In the genomic region with DNA sequence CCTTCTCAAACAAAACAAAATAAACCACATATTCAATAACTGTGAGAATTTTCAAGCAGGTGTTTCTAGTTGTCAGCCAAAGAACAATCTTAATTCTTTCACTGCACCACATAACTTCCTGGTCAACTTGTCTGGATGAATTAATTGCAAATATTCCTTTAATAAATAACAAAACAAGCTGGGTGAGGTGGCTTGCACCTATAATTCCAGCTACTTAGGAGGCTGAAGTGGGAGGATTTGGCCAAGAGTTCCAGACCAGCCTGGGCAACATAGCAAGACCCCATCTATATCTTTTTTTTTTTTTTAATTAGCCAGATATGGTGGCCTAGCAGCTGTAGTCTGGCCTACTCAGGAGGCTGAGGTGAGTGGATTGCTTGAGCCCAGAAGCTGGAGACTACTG, we compare ENCODE assay signal across 2 cellular contexts.
TF ChIP-seq lines count a peak whose summit lies in the region.

No MANE protein-coding gene starts in this region.

TF ChIP-seq in HEK293, 187 proteins besides CTCF, POLR2A, EP300 and RAD21:
- TF ChIP-seq, protein P1, sequence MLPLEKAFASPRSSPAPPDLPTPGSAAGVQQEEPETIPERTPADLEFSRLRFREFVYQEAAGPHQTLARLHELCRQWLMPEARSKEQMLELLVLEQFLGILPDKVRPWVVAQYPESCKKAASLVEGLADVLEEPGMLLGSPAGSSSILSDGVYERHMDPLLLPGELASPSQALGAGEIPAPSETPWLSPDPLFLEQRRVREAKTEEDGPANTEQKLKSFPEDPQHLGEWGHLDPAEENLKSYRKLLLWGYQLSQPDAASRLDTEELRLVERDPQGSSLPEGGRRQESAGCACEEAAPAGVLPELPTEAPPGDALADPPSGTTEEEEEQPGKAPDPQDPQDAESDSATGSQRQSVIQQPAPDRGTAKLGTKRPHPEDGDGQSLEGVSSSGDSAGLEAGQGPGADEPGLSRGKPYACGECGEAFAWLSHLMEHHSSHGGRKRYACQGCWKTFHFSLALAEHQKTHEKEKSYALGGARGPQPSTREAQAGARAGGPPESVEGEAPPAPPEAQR (tag by site-specific recombination; IDR thresholded peaks at IDR 0.05) = no peak
- TF ChIP-seq ZNF121 (tag by site-specific recombination; IDR thresholded peaks at IDR 0.05) (peak; percentile 91), PRDM1 (tag by site-specific recombination; IDR thresholded peaks at IDR 0.05) (no peak)
TF ChIP-seq in HEK293: peak in this region for 1.

TF ChIP-seq in K562, 482 proteins besides CTCF, POLR2A, EP300 and RAD21 (continued from another document):
- TF ChIP-seq, protein P2, sequence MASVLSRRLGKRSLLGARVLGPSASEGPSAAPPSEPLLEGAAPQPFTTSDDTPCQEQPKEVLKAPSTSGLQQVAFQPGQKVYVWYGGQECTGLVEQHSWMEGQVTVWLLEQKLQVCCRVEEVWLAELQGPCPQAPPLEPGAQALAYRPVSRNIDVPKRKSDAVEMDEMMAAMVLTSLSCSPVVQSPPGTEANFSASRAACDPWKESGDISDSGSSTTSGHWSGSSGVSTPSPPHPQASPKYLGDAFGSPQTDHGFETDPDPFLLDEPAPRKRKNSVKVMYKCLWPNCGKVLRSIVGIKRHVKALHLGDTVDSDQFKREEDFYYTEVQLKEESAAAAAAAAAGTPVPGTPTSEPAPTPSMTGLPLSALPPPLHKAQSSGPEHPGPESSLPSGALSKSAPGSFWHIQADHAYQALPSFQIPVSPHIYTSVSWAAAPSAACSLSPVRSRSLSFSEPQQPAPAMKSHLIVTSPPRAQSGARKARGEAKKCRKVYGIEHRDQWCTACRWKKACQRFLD (CRISPR knock-in tag; IDR thresholded peaks at IDR 0.05) = no peak
TF ChIP-seq in K562: peak in this region for 2.
